Comparison of ENCODE assay signal across 1 cellular context in the genomic region with DNA sequence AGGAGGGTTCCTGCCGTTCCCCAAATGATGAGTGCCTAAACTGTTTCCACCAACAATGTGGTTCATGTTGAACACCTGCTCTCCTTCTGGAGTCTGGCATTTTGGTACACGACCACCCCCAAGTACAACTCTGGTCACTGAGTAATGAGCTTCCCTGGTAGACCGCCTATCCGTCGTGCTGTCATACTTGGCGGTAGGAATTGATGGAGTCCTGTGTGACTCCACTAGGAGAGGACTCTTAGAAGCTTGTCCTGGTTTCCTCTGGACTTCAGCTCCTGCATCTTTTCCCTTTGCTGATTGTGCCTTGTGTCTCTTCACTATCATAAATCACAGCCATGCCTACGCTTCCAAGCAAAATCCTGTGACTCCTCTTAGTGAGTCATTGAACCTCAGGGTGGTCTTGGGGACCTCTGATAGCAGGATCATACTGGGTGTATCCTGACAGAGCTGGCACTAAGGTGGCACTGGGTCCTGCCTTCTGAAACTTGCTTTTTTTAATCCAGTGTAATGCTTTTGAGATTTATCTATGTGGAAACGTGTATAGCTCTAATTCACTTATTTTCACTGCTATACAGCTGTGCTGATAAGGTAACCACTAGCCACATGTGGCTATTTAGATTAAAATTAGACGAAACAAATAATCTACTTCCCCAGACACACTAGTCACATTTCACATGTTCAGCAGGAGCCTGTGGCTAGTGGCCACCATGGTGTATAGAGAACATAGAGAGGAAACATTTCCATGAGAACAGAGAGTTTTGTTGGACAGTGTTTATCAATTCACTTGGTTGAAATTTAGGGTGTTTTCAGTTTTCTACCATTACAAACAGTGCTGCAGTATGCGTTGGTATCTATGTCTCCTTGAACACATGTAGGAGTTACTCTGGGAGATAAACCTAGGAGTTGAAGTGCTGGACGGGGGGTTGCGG.
TF ChIP-seq lines count a peak whose summit lies in the region.

No MANE protein-coding gene starts in this region.

TF ChIP-seq in K562, 482 proteins besides CTCF, POLR2A, EP300 and RAD21 (continued from another document and continues in another):
- TF ChIP-seq ZNF699 (CRISPR knock-in tag; IDR thresholded peaks at IDR 0.05; ENCODE audit: insufficient replicate concordance) (no peak), ZNF75A (CRISPR knock-in tag; IDR thresholded peaks at IDR 0.05) (no peak), NR4A1 (CRISPR knock-in tag; IDR thresholded peaks at IDR 0.05) (no peak), NR4A1 (tag; IDR thresholded peaks at IDR 0.05) (peak; percentile 85), SRF (CRISPR knock-in tag; IDR thresholded peaks at IDR 0.05) (no peak), GABPB1 (CRISPR knock-in tag; IDR thresholded peaks at IDR 0.05) (peak; percentile 23; the same call in 1 of the 2 replicates), NCOA1 (IDR thresholded peaks at IDR 0.05; ENCODE audit: low read depth) (peak; percentile 61; the same call in 1 of the 2 replicates), ZNF830 (CRISPR knock-in tag; IDR thresholded peaks at IDR 0.05) (no peak), ZNF444 (CRISPR knock-in tag; IDR thresholded peaks at IDR 0.05) (no peak), DPF2 (IDR thresholded peaks at IDR 0.05) (peak; percentile 89), HNRNPL (IDR thresholded peaks at IDR 0.05; ENCODE audit: low read depth, low read length) (no peak), PPARD (CRISPR knock-in tag; IDR thresholded peaks at IDR 0.05) (no peak), FOXJ3 (CRISPR knock-in tag; IDR thresholded peaks at IDR 0.05) (no peak), ESRRA (IDR thresholded peaks at IDR 0.05; ENCODE audit: borderline replicate concordance, low read depth) (peak; percentile 81; the same call in 1 of the 2 replicates), SMAD1 (IDR thresholded peaks at IDR 0.05; ENCODE audit: low read depth, low read length, partially characterized antibody) (no peak), FOSL1 (tag; conservative IDR thresholded peaks at IDR 0.05) (peak; percentile 89), ZNF589 (CRISPR knock-in tag; IDR thresholded peaks at IDR 0.05; ENCODE audit: low read depth) (peak; percentile 87), CBX2 (IDR thresholded peaks at IDR 0.05; ENCODE audit: insufficient read depth, low read length, poor library complexity, severe bottlenecking) (no peak), CAMTA2 (CRISPR knock-in tag; conservative IDR thresholded peaks at IDR 0.05) (no peak), NCOA2 (IDR thresholded peaks at IDR 0.05; ENCODE audit: partially characterized antibody in 2 of 2) (no peak), MCM5 (IDR thresholded peaks at IDR 0.05; ENCODE audit: low read depth) (no peak), ZFP36 (IDR thresholded peaks at IDR 0.05; ENCODE audit: low read depth, low read length, partially characterized antibody) (no peak), ZNF224 (CRISPR knock-in tag; IDR thresholded peaks at IDR 0.05) (no peak), RBM34 (IDR thresholded peaks at IDR 0.05; ENCODE audit: borderline replicate concordance, insufficient read depth, low read length) (no peak)
- TF ChIP-seq, protein P1, sequence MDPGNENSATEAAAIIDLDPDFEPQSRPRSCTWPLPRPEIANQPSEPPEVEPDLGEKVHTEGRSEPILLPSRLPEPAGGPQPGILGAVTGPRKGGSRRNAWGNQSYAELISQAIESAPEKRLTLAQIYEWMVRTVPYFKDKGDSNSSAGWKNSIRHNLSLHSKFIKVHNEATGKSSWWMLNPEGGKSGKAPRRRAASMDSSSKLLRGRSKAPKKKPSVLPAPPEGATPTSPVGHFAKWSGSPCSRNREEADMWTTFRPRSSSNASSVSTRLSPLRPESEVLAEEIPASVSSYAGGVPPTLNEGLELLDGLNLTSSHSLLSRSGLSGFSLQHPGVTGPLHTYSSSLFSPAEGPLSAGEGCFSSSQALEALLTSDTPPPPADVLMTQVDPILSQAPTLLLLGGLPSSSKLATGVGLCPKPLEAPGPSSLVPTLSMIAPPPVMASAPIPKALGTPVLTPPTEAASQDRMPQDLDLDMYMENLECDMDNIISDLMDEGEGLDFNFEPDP (CRISPR knock-in tag; IDR thresholded peaks at IDR 0.05), result no peak
- TF ChIP-seq, protein P2, sequence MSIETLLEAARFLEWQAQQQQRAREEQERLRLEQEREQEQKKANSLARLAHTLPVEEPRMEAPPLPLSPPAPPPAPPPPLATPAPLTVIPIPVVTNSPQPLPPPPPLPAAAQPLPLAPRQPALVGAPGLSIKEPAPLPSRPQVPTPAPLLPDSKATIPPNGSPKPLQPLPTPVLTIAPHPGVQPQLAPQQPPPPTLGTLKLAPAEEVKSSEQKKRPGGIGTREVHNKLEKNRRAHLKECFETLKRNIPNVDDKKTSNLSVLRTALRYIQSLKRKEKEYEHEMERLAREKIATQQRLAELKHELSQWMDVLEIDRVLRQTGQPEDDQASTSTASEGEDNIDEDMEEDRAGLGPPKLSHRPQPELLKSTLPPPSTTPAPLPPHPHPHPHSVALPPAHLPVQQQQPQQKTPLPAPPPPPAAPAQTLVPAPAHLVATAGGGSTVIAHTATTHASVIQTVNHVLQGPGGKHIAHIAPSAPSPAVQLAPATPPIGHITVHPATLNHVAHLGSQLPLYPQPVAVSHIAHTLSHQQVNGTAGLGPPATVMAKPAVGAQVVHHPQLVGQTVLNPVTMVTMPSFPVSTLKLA (conservative IDR thresholded peaks at IDR 0.05), result peak in 1 of 2 experiments; percentile 70; a peak in 3 of 4 replicates
- TF ChIP-seq, protein P3, sequence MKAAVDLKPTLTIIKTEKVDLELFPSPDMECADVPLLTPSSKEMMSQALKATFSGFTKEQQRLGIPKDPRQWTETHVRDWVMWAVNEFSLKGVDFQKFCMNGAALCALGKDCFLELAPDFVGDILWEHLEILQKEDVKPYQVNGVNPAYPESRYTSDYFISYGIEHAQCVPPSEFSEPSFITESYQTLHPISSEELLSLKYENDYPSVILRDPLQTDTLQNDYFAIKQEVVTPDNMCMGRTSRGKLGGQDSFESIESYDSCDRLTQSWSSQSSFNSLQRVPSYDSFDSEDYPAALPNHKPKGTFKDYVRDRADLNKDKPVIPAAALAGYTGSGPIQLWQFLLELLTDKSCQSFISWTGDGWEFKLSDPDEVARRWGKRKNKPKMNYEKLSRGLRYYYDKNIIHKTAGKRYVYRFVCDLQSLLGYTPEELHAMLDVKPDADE (conservative IDR thresholded peaks at IDR 0.05; ENCODE audit: control insufficient read depth, low read depth, low read length), result no peak
- TF ChIP-seq, protein P4, sequence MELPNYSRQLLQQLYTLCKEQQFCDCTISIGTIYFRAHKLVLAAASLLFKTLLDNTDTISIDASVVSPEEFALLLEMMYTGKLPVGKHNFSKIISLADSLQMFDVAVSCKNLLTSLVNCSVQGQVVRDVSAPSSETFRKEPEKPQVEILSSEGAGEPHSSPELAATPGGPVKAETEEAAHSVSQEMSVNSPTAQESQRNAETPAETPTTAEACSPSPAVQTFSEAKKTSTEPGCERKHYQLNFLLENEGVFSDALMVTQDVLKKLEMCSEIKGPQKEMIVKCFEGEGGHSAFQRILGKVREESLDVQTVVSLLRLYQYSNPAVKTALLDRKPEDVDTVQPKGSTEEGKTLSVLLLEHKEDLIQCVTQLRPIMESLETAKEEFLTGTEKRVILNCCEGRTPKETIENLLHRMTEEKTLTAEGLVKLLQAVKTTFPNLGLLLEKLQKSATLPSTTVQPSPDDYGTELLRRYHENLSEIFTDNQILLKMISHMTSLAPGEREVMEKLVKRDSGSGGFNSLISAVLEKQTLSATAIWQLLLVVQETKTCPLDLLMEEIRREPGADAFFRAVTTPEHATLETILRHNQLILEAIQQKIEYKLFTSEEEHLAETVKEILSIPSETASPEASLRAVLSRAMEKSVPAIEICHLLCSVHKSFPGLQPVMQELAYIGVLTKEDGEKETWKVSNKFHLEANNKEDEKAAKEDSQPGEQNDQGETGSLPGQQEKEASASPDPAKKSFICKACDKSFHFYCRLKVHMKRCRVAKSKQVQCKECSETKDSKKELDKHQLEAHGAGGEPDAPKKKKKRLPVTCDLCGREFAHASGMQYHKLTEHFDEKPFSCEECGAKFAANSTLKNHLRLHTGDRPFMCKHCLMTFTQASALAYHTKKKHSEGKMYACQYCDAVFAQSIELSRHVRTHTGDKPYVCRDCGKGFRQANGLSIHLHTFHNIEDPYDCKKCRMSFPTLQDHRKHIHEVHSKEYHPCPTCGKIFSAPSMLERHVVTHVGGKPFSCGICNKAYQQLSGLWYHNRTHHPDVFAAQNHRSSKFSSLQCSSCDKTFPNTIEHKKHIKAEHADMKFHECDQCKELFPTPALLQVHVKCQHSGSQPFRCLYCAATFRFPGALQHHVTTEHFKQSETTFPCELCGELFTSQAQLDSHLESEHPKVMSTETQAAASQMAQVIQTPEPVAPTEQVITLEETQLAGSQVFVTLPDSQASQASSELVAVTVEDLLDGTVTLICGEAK (IDR thresholded peaks at IDR 0.05), result no peak
- TF ChIP-seq, protein P4 (CRISPR knock-in tag; IDR thresholded peaks at IDR 0.05), result no peak
- TF ChIP-seq, protein P5, sequence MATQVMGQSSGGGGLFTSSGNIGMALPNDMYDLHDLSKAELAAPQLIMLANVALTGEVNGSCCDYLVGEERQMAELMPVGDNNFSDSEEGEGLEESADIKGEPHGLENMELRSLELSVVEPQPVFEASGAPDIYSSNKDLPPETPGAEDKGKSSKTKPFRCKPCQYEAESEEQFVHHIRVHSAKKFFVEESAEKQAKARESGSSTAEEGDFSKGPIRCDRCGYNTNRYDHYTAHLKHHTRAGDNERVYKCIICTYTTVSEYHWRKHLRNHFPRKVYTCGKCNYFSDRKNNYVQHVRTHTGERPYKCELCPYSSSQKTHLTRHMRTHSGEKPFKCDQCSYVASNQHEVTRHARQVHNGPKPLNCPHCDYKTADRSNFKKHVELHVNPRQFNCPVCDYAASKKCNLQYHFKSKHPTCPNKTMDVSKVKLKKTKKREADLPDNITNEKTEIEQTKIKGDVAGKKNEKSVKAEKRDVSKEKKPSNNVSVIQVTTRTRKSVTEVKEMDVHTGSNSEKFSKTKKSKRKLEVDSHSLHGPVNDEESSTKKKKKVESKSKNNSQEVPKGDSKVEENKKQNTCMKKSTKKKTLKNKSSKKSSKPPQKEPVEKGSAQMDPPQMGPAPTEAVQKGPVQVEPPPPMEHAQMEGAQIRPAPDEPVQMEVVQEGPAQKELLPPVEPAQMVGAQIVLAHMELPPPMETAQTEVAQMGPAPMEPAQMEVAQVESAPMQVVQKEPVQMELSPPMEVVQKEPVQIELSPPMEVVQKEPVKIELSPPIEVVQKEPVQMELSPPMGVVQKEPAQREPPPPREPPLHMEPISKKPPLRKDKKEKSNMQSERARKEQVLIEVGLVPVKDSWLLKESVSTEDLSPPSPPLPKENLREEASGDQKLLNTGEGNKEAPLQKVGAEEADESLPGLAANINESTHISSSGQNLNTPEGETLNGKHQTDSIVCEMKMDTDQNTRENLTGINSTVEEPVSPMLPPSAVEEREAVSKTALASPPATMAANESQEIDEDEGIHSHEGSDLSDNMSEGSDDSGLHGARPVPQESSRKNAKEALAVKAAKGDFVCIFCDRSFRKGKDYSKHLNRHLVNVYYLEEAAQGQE (CRISPR knock-in tag; IDR thresholded peaks at IDR 0.05; ENCODE audit: low read depth), result no peak
- TF ChIP-seq, protein P6, sequence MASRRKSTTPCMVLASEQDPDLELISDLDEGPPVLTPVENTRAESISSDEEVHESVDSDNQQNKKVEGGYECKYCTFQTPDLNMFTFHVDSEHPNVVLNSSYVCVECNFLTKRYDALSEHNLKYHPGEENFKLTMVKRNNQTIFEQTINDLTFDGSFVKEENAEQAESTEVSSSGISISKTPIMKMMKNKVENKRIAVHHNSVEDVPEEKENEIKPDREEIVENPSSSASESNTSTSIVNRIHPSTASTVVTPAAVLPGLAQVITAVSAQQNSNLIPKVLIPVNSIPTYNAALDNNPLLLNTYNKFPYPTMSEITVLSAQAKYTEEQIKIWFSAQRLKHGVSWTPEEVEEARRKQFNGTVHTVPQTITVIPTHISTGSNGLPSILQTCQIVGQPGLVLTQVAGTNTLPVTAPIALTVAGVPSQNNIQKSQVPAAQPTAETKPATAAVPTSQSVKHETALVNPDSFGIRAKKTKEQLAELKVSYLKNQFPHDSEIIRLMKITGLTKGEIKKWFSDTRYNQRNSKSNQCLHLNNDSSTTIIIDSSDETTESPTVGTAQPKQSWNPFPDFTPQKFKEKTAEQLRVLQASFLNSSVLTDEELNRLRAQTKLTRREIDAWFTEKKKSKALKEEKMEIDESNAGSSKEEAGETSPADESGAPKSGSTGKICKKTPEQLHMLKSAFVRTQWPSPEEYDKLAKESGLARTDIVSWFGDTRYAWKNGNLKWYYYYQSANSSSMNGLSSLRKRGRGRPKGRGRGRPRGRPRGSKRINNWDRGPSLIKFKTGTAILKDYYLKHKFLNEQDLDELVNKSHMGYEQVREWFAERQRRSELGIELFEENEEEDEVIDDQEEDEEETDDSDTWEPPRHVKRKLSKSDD (conservative IDR thresholded peaks at IDR 0.05; ENCODE audit: low read length), result no peak
